ENCODE assay signal across 18 cellular contexts in genomic region chr7:99173787-99174186, GRCh38. TPM values are rescaled to one million over a fixed set of nuclear protein-coding genes. Genes with fewer than 3 reads are reported as not detected.
DNase-seq lines count a peak whose midpoint lies in the region; ATAC-seq and TF ChIP-seq lines count a peak whose summit lies in the region.
"Had no signal": no experiment of that assay in that cellular context is flagged by ENCODE, and none has a peak within 500 bp of the region (broad histone marks: within the 10 kb centered on the region; RNA-seq: fewer than 3 reads in every experiment).

No MANE protein-coding gene starts in this region.

- H3K4me3 ChIP-seq in HCT116 (replicated peaks in 1 of 2; ENCODE audit: low read depth in 1 of 2, low read length in 2 of 2) (no peak overlapping the region), neural progenitor cell (no peak overlapping the region)
- H3K4me3 ChIP-seq: Peyer's patch, SJSA1 had no signal

- CTCF ChIA-PET in HCT116 (lab: Charles Lee) (no interaction called here), WTC11 (lab: Charles Lee) (interaction anchor here (1.5 kb wide), 1 partner anchor 134 kb away, joined by 3 read pairs; no protein-coding TSS in a partner anchor)

- no peak for ATAC-seq in HCT116
- ATAC-seq in WTC11 = no peak
- ATAC-seq in HG03460 (IDR thresholded peaks at IDR 0.05; ENCODE audit: unreplicated experiment) = no peak
- no peak for ATAC-seq in GM18858 (IDR thresholded peaks at IDR 0.05; ENCODE audit: unreplicated experiment)

- H3F3A ChIP-seq in neural progenitor cell (ENCODE audit: low read depth) = no peaks in the 10 kb centered on the region

- intact Hi-C loops in HCT116 (cut with micrococcal nuclease) = no loop called here

- H3K27me3 ChIP-seq in HCT116 (ENCODE audit: insufficient read depth, low read length) (no peaks in the 10 kb centered on the region), neural progenitor cell (no peaks in the 10 kb centered on the region)
- H3K27me3 ChIP-seq: Peyer's patch had no signal

- H3K4me2 ChIP-seq in HCT116 (ENCODE audit: low read length) (no peak overlapping the region), neural progenitor cell (no peak overlapping the region)

- TF ChIP-seq CTCF in HCT116 (IDR thresholded peaks at IDR 0.05 in 2 of 3, conservative IDR thresholded peaks at IDR 0.05 in 1 of 3; ENCODE audit: borderline replicate concordance in 1 of 3, insufficient read depth in 1 of 3, low read depth in 2 of 3, low read length in 2 of 3) (no peak), WTC11 (IDR thresholded peaks at IDR 0.05) (no peak), neural progenitor cell (IDR thresholded peaks at IDR 0.05) (no peak)

- H3K36me3 ChIP-seq in HCT116 (ENCODE audit: control insufficient read depth in 1 of 2, insufficient read depth in 2 of 2, low read length in 2 of 2) = no peaks in the 10 kb centered on the region
- no peaks in the 10 kb centered on the region for H3K36me3 ChIP-seq in neural progenitor cell
- H3K36me3 ChIP-seq: Peyer's patch, SJSA1 had no signal

- RAD21 ChIA-PET in HCT116 (lab: Charles Lee; ENCODE audit: low non-redundant PET in 1 of 2, low total read pairs in 2 of 2, uncharacterized antibody in 2 of 2, unreplicated experiment in 2 of 2) = no interaction called here

- DNase-seq in HCT116 (ENCODE audit: low read depth, low spot score) (no peak), WTC11 (ENCODE audit: low spot score) (no peak), iris pigment epithelial cell (ENCODE audit: low read depth) (peak; percentile 5), neural progenitor cell (ENCODE audit: low spot score) (no peak), NCI-H1694 (lab: John Stamatoyannopoulos, UW) (no peak)
- DNase-seq: AML-193, NCI-H1105, NCI-H1694 treated with DMSO at 0.1 percent for 48 hours, NCI-H510A treated with DMSO at 0.1 percent for 48 hours, Peyer's patch had no signal

- H3K4me1 Mint-ChIP-seq in WTC11 (no peaks in the 10 kb centered on the region), neural progenitor cell (no peaks in the 10 kb centered on the region)
- H3K4me1 Mint-ChIP-seq: IgD-negative memory B cell had no signal

- H3K4me3 Mint-ChIP-seq in WTC11 = no peak overlapping the region
- no peak overlapping the region for H3K4me3 Mint-ChIP-seq in neural progenitor cell
- H3K4me3 Mint-ChIP-seq: IgD-negative memory B cell had no signal

- H3K79me2 ChIP-seq in HCT116 (ENCODE audit: insufficient read depth, low read length) (no peaks in the 10 kb centered on the region), neural progenitor cell (ENCODE audit: low read depth) (no peaks in the 10 kb centered on the region)

- H3K36me3 Mint-ChIP-seq in WTC11 = no peaks in the 10 kb centered on the region
- no peaks in the 10 kb centered on the region for H3K36me3 Mint-ChIP-seq in neural progenitor cell
- H3K36me3 Mint-ChIP-seq: IgD-negative memory B cell had no signal

- H3K9me2 ChIP-seq in HCT116 (ENCODE audit: insufficient read depth) = no peaks in the 10 kb centered on the region

- H3K4me1 ChIP-seq in HCT116 (ENCODE audit: control insufficient read depth in 1 of 2, insufficient read depth in 2 of 2, low read length in 2 of 2) = no peaks in the 10 kb centered on the region
- H3K4me1 ChIP-seq in neural progenitor cell = no peaks in the 10 kb centered on the region
- H3K4me1 ChIP-seq: Peyer's patch, SJSA1 had no signal

- POLR2A ChIA-PET in HCT116 (lab: Charles Lee) = no interaction called here
- POLR2A ChIA-PET in WTC11 (lab: Charles Lee) = interaction anchor here (0.6 to 0.8 kb wide), 2 partner anchors 14 to 58 kb away, joined by 3 to 8 read pairs; no protein-coding TSS in a partner anchor

- no peaks in the 10 kb centered on the region for H3K9me3 ChIP-seq in HCT116 (ENCODE audit: control insufficient read depth in 1 of 2, insufficient read depth in 1 of 2, low read depth in 1 of 2, low read length in 2 of 2)
- H3K9me3 ChIP-seq in neural progenitor cell (ENCODE audit: low read depth) = no peaks in the 10 kb centered on the region
- H3K9me3 ChIP-seq: Peyer's patch, SJSA1 had no signal

- no peak for TF ChIP-seq POLR2A in HCT116 (IDR thresholded peaks at IDR 0.05; ENCODE audit: borderline replicate concordance, extremely low read depth, insufficient read depth, insufficient read length)

- H4K20me1 ChIP-seq in HCT116 (ENCODE audit: insufficient read depth) = no peaks in the 10 kb centered on the region
- no peaks in the 10 kb centered on the region for H4K20me1 ChIP-seq in neural progenitor cell (ENCODE audit: low read depth)

- H3K27me3 Mint-ChIP-seq in WTC11 (ENCODE audit: low read depth) (no peaks in the 10 kb centered on the region; the same call in 1 of the 2 replicates), neural progenitor cell (ENCODE audit: insufficient read depth, low read depth) (peaks cover 5% of the 10 kb centered on the region)

- H3K27ac ChIP-seq in HCT116 (ENCODE audit: low read depth, low read length) (no peak overlapping the region), neural progenitor cell (no peak overlapping the region)
- H3K27ac ChIP-seq: C4-2B, HL-60, Peyer's patch, SJSA1 had no signal

- no peak overlapping the region for H2AFZ ChIP-seq in HCT116 (ENCODE audit: low read depth, low read length, poor library complexity, severe bottlenecking)
- H2AFZ ChIP-seq in neural progenitor cell (replicated peaks) = peak overlapping the region; percentile 22

- BruUV-seq in HCT116 (replicated peaks; lab: Mats Ljungman, UMichigan) = no TSS peak

- H3K9ac ChIP-seq in HCT116 (ENCODE audit: low read length) (no peak overlapping the region), neural progenitor cell (no peak overlapping the region)

- H3K27ac Mint-ChIP-seq in WTC11 (no peak overlapping the region), neural progenitor cell (no peak overlapping the region)

- TF ChIP-seq RAD21 in HCT116 (IDR thresholded peaks at IDR 0.05; ENCODE audit: low read depth) = no peak

- H3K9me3 Mint-ChIP-seq in WTC11 = no peaks in the 10 kb centered on the region
- no peaks in the 10 kb centered on the region for H3K9me3 Mint-ChIP-seq in neural progenitor cell
- H3K9me3 Mint-ChIP-seq: IgD-negative memory B cell had no signal

TF ChIP-seq in HCT116, 20 proteins besides CTCF, POLR2A, EP300 and RAD21:
- TF ChIP-seq CEBPB (IDR thresholded peaks at IDR 0.05; ENCODE audit: low read depth) (peak; percentile 74), SP1 (IDR thresholded peaks at IDR 0.05; ENCODE audit: low read depth) (no peak)

TF ChIP-seq in WTC11, 78 proteins besides CTCF, POLR2A, EP300 and RAD21:
- TF ChIP-seq NFATC4 (CRISPR knock-in tag; IDR thresholded peaks at IDR 0.05) (no peak), ZNF263 (CRISPR knock-in tag; IDR thresholded peaks at IDR 0.05; ENCODE audit: low read depth) (no peak), JUN (CRISPR knock-in tag; IDR thresholded peaks at IDR 0.05) (no peak), ELF4 (CRISPR knock-in tag; IDR thresholded peaks at IDR 0.05; ENCODE audit: low read depth) (no peak), GABPB1 (CRISPR knock-in tag; IDR thresholded peaks at IDR 0.05) (peak; percentile 98)
- TF ChIP-seq, protein P1, sequence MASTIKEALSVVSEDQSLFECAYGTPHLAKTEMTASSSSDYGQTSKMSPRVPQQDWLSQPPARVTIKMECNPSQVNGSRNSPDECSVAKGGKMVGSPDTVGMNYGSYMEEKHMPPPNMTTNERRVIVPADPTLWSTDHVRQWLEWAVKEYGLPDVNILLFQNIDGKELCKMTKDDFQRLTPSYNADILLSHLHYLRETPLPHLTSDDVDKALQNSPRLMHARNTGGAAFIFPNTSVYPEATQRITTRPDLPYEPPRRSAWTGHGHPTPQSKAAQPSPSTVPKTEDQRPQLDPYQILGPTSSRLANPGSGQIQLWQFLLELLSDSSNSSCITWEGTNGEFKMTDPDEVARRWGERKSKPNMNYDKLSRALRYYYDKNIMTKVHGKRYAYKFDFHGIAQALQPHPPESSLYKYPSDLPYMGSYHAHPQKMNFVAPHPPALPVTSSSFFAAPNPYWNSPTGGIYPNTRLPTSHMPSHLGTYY (CRISPR knock-in tag; IDR thresholded peaks at IDR 0.05) = no peak

RNA-seq across cellular contexts. Expression of gene SMURF1, which starts 29.9 kb away (rescaled TPM):
- total RNA-seq in HCT116 (2021; ENCODE audit: unreplicated experiment) = 24.6 TPM
- 12.8 and 17.1 TPM in 2 replicates for polyA plus RNA-seq in HCT116 (2012)
- 22.1 to 23.2 TPM (median 22.4 TPM) in 3 replicates for total RNA-seq in WTC11 (2021)
- 31.0 and 34.5 TPM in 2 replicates for total RNA-seq in neural progenitor cell (ENCODE audit: low replicate concordance)

RNA-seq across cellular contexts. Expression of gene KPNA7, which starts 34.1 kb away (rescaled TPM):
- total RNA-seq in HCT116 (2021; ENCODE audit: unreplicated experiment) (not detected), WTC11 (2021) (not detected in 3 replicates), neural progenitor cell (ENCODE audit: low replicate concordance) (not detected in 2 replicates)
- 0.03 and 0.35 TPM in 2 replicates for polyA plus RNA-seq in HCT116 (2012)
- total RNA-seq: HT1080, LHCN-M2, SJSA1 had no signal
- polyA plus RNA-seq: IgD-negative memory B cell had no signal
